ENCODE assay signal across 8 cellular contexts in the genomic region with DNA sequence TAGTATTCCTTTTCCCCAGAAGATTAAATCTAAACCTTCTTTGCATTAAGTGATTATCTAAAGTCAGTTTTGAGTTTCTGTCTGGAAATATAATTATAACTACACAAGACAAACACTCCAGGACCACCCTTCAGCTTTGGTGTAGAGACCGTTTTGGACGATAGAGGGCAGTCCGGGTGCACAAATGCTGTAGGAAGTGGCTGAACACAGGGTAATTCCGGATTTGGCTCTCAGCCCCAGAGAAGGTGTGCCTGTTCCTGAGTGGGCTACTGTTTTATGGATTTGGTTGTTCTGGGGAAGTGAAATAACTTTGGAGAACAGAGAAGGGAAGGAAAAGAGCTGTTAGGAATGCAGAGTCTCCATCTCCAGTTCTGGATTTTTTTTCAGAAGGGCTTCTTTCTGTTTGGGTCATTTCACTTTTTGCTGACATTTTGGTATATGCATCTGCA. TPM values are rescaled to one million over a fixed set of nuclear protein-coding genes. Genes with fewer than 3 reads are reported as not detected.
DNase-seq lines count a peak whose midpoint lies in the region; ATAC-seq and TF ChIP-seq lines count a peak whose summit lies in the region.

No MANE protein-coding gene starts in this region.

- BruUV-seq in Panc1 (replicated peaks; lab: Mats Ljungman, UMichigan), result no TSS peak

- H3K27ac Mint-ChIP-seq in activated T-helper 1 cell treated with anti-CD3 and anti-CD28 coated beads, Interleukin-12 subunit alpha, Interleukin-12 subunit beta, Interleukin-2, Interleukin-4 antibody, amounts not matched to agents 30 ng/mL and 10 ng/mL and 1 ng/mL, durations not matched to agents 14 hours and 24 hours and 36 hours, result no peak overlapping the region

- peaks cover 19% of the 10 kb centered on the region for H3K4me1 Mint-ChIP-seq in activated T-helper 1 cell treated with anti-CD3 and anti-CD28 coated beads, Interleukin-12 subunit alpha, Interleukin-12 subunit beta, Interleukin-2, Interleukin-4 antibody, amounts not matched to agents 30 ng/mL and 10 ng/mL and 1 ng/mL, durations not matched to agents 14 hours and 24 hours and 36 hours (ENCODE audit: low read depth)

- ATAC-seq in GM21447 (IDR thresholded peaks at IDR 0.05; ENCODE audit: unreplicated experiment), result peak; percentile 97
- peak; percentile 90 for ATAC-seq in Panc1
- ATAC-seq in foreskin keratinocyte, result peak; percentile 87

- CTCF ChIA-PET in Panc1 (lab: Charles Lee), result no interaction called here

- H3K36me3 Mint-ChIP-seq in activated T-helper 1 cell treated with anti-CD3 and anti-CD28 coated beads, Interleukin-12 subunit alpha, Interleukin-12 subunit beta, Interleukin-2, Interleukin-4 antibody, amounts not matched to agents 30 ng/mL and 10 ng/mL and 1 ng/mL, durations not matched to agents 14 hours and 24 hours and 36 hours (ENCODE audit: low read depth), result peaks cover 25% of the 10 kb centered on the region

- TF ChIP-seq CTCF in Panc1 (IDR thresholded peaks at IDR 0.05) (peak; percentile 90), foreskin keratinocyte (conservative IDR thresholded peaks at IDR 0.05) (peak; percentile 73), coronary artery (IDR thresholded peaks at IDR 0.05) (no peak)

- H3K4me1 ChIP-seq in Panc1 (ENCODE audit: control insufficient read depth, insufficient read depth, low read length) (no peaks in the 10 kb centered on the region), foreskin keratinocyte (no peaks in the 10 kb centered on the region)

- POLR2A ChIA-PET in Panc1 (lab: Charles Lee), result no interaction called here

- H3K27me3 ChIP-seq in Panc1 (ENCODE audit: control insufficient read depth, insufficient read depth, low read length) (no peaks in the 10 kb centered on the region), foreskin keratinocyte (no peaks in the 10 kb centered on the region)

- no peaks in the 10 kb centered on the region for H3K9me3 ChIP-seq in Panc1 (ENCODE audit: control insufficient read depth, insufficient read depth, low read depth, low read length)

- no peak overlapping the region for H3K4me3 ChIP-seq in Panc1 (ENCODE audit: low read depth in 2 of 2, low read length in 2 of 2)
- no peak overlapping the region for H3K4me3 ChIP-seq in coronary artery

- no peak overlapping the region for H3K27ac ChIP-seq in Panc1 (ENCODE audit: low read length)
- no peak overlapping the region for H3K27ac ChIP-seq in foreskin keratinocyte
- H3K27ac ChIP-seq in coronary artery, result no peak overlapping the region

- intact Hi-C loops in Panc1 (cut with micrococcal nuclease; ENCODE audit: unreplicated experiment), result no loop called here
- intact Hi-C loops in activated T-helper 1 cell treated with anti-CD3 and anti-CD28 coated beads, Interleukin-12 subunit alpha, Interleukin-12 subunit beta, Interleukin-2, Interleukin-4 antibody, amounts not matched to agents 30 ng/mL and 10 ng/mL and 1 ng/mL, durations not matched to agents 14 hours and 24 hours and 36 hours (cut with micrococcal nuclease), result loop anchor here (1.0 to 5.0 kb wide), 4 partner anchors 16 to 427 kb away; a partner anchor contains a TSS

- DNase-seq in ELR (ENCODE audit: low read depth), result peak; percentile 65
- peak; percentile 49 for DNase-seq in HPDE6-E6E7 (ENCODE audit: extremely low spot score)
- no peak for DNase-seq in Panc1 (ENCODE audit: low read depth, low spot score)
- peak; percentile 45 for DNase-seq in activated T-helper 1 cell treated with anti-CD3 and anti-CD28 coated beads, Interleukin-12 subunit alpha, Interleukin-12 subunit beta, Interleukin-2, Interleukin-4 antibody, amounts not matched to agents 30 ng/mL and 10 ng/mL and 1 ng/mL, durations not matched to agents 14 hours and 24 hours and 36 hours (ENCODE audit: low spot score)
- no peak for DNase-seq in foreskin keratinocyte
- DNase-seq in putamen (ENCODE audit: low spot score), result peak; percentile 36
- no peak for DNase-seq in coronary artery (ENCODE audit: low spot score)

- no peaks in the 10 kb centered on the region for H3K27me3 Mint-ChIP-seq in activated T-helper 1 cell treated with anti-CD3 and anti-CD28 coated beads, Interleukin-12 subunit alpha, Interleukin-12 subunit beta, Interleukin-2, Interleukin-4 antibody, amounts not matched to agents 30 ng/mL and 10 ng/mL and 1 ng/mL, durations not matched to agents 14 hours and 24 hours and 36 hours (ENCODE audit: insufficient read depth)

- no peak overlapping the region for H3K4me3 Mint-ChIP-seq in activated T-helper 1 cell treated with anti-CD3 and anti-CD28 coated beads, Interleukin-12 subunit alpha, Interleukin-12 subunit beta, Interleukin-2, Interleukin-4 antibody, amounts not matched to agents 30 ng/mL and 10 ng/mL and 1 ng/mL, durations not matched to agents 14 hours and 24 hours and 36 hours

- no peaks in the 10 kb centered on the region for H3K36me3 ChIP-seq in Panc1 (ENCODE audit: control insufficient read depth, insufficient read depth, low read length)

- H3K9me3 Mint-ChIP-seq in activated T-helper 1 cell treated with anti-CD3 and anti-CD28 coated beads, Interleukin-12 subunit alpha, Interleukin-12 subunit beta, Interleukin-2, Interleukin-4 antibody, amounts not matched to agents 30 ng/mL and 10 ng/mL and 1 ng/mL, durations not matched to agents 14 hours and 24 hours and 36 hours, result no peaks in the 10 kb centered on the region

- in situ Hi-C loops in Panc1 (cut with HindIII; ENCODE audit: low pct_unique_long_range_greater_than_20kb, low sequenced_read_pairs), result no loop called here

RNA-seq across cellular contexts. Expression of a gene that starts 14.8 kb away (rescaled TPM):
- total RNA-seq in Panc1 (2021; ENCODE audit: unreplicated experiment) (57.5 TPM), foreskin keratinocyte (91.9 and 105 TPM in 2 replicates)
- polyA plus RNA-seq in Panc1 (2012; ENCODE audit: insufficient read length), result 50.2 TPM
- 31.0 and 35.6 TPM in 2 replicates for total RNA-seq in activated T-helper 1 cell treated with anti-CD3 and anti-CD28 coated beads, Interleukin-12 subunit alpha, Interleukin-12 subunit beta, Interleukin-2, Interleukin-4 antibody, amounts not matched to agents 30 ng/mL and 10 ng/mL and 1 ng/mL, durations not matched to agents 14 hours and 24 hours and 36 hours
- 47.5 and 64.4 TPM in 2 replicates for polyA plus RNA-seq in foreskin keratinocyte

RNA-seq across cellular contexts. Expression of a gene that starts 44.2 kb away (rescaled TPM):
- total RNA-seq in Panc1 (2021; ENCODE audit: unreplicated experiment) (38.0 TPM), foreskin keratinocyte (1.8 and 3.6 TPM in 2 replicates)
- 17.1 TPM for polyA plus RNA-seq in Panc1 (2012; ENCODE audit: insufficient read length)
- 14.7 and 18.1 TPM in 2 replicates for total RNA-seq in activated T-helper 1 cell treated with anti-CD3 and anti-CD28 coated beads, Interleukin-12 subunit alpha, Interleukin-12 subunit beta, Interleukin-2, Interleukin-4 antibody, amounts not matched to agents 30 ng/mL and 10 ng/mL and 1 ng/mL, durations not matched to agents 14 hours and 24 hours and 36 hours
- polyA plus RNA-seq in foreskin keratinocyte, result 1.5 and 2.4 TPM in 2 replicates

Comparison
In these comparisons a context has a peak if more than half of its experiments do, and no peak if none do; other contexts are left out.
1. DNase-seq: peak in ELR (single experiment), HPDE6-E6E7 (single experiment), activated T-helper 1 cell treated with anti-CD3 and anti-CD28 coated beads, Interleukin-12 subunit alpha, Interleukin-12 subunit beta, Interleukin-2, Interleukin-4 antibody, amounts not matched to agents 30 ng/mL and 10 ng/mL and 1 ng/mL, durations not matched to agents 14 hours and 24 hours and 36 hours (single experiment) and putamen (single experiment); none in Panc1 (single experiment), foreskin keratinocyte (0 of 2) and coronary artery (single experiment).
2. Peak in every context shown above with its lines, with median percentiles within 50 percentile points of each other: ATAC-seq.